ENCODE assay signal across 31 cellular contexts in genomic region chr5:1162276-1162675, GRCh38. TPM values are rescaled to one million over a fixed set of nuclear protein-coding genes. Genes with fewer than 3 reads are reported as not detected.
"Had no signal": no experiment of that assay in that cellular context is flagged by ENCODE, and none has a peak within 500 bp of the region (broad histone marks: within the 10 kb centered on the region; RNA-seq: fewer than 3 reads in every experiment).

No MANE protein-coding gene starts in this region.

- H3K4me3 Mint-ChIP-seq: activated CD4-positive, alpha-beta T cell treated with anti-CD3 and anti-CD28 coated beads, Interleukin-2, amount 10 ng/mL, durations not matched to agents 24 days and 14 days; activated CD8-positive, alpha-beta T cell treated with anti-CD3 and anti-CD28 coated beads for 36 hours; activated naive CD4-positive, alpha-beta T cell treated with anti-CD3 and anti-CD28 coated beads, Interleukin-2, amount 50 U/mL, for 24 hours; activated naive CD8-positive, alpha-beta T cell treated with anti-CD3 and anti-CD28 coated beads, Interleukin-2, amount 50 U/mL, for 24 hours; activated T-cell treated with anti-CD3 and anti-CD28 coated beads, Interleukin-2, amount 50 U/mL, for 4 hours; activated T-helper 17 cell treated with anti-CD3 and anti-CD28 coated beads, Interleukin-2, amount 50 U/mL, for 72 hours; central memory CD8-positive, alpha-beta T cell; dendritic cell treated with granulocyte-macrophage colony-stimulating factor and Interleukin-4, amounts not matched to agents 40 ng/mL and 50 ng/mL, for 4 days; endodermal cell; immature natural killer cell; memory B cell; naive thymus-derived CD4-positive, alpha-beta T cell; T-helper 17 cell had no signal

- DNase-seq: activated CD4-positive, alpha-beta T cell treated with anti-CD3 and anti-CD28 coated beads, Interleukin-2, amount 10 ng/mL, durations not matched to agents 24 days and 14 days; activated CD4-positive, CD25-positive, alpha-beta regulatory T cell treated with anti-CD3 and anti-CD28 coated beads, Interleukin-2, amount 50 U/mL, for 72 hours; activated CD8-positive, alpha-beta T cell treated with anti-CD3 and anti-CD28 coated beads for 36 hours; activated gamma-delta T cell treated with Interleukin-2 at 50 U/mL for 16 hours; activated naive CD8-positive, alpha-beta T cell treated with anti-CD3 and anti-CD28 coated beads, Interleukin-2, amount 50 U/mL, for 24 hours; activated T-cell treated with anti-CD3 and anti-CD28 coated beads, Interleukin-2, amount 50 U/mL, for 4 hours; endodermal cell; foreskin keratinocyte; immature natural killer cell; naive thymus-derived CD4-positive, alpha-beta T cell; stimulated activated CD4-positive, alpha-beta T cell treated with anti-CD3 and anti-CD28 coated beads, Interleukin-15, amount 100 ng/mL, for 24 hours; stimulated activated CD4-positive, alpha-beta T cell treated with anti-CD3 and anti-CD28 coated beads, Interleukin-2, amount 100 ng/mL, for 24 hours; stimulated activated naive CD4-positive, alpha-beta T cell; T-helper 17 cell; T1000 had no signal

- H3K36me3 ChIP-seq: esophagus muscularis mucosa, heart left ventricle, pancreas, prostate gland, tibial nerve had no signal

- H3K4me1 ChIP-seq: foreskin keratinocyte, pancreas had no signal

- H3K9me3 ChIP-seq: esophagus muscularis mucosa, heart left ventricle, pancreas, prostate gland, tibial nerve had no signal

- H3K27ac Mint-ChIP-seq: activated CD4-positive, alpha-beta T cell treated with anti-CD3 and anti-CD28 coated beads, Interleukin-2, amount 10 ng/mL, durations not matched to agents 24 days and 14 days; activated CD8-positive, alpha-beta T cell treated with anti-CD3 and anti-CD28 coated beads for 36 hours; activated naive CD4-positive, alpha-beta T cell treated with anti-CD3 and anti-CD28 coated beads, Interleukin-2, amount 50 U/mL, for 24 hours; activated naive CD8-positive, alpha-beta T cell treated with anti-CD3 and anti-CD28 coated beads, Interleukin-2, amount 50 U/mL, for 24 hours; activated T-helper 17 cell treated with anti-CD3 and anti-CD28 coated beads, Interleukin-2, amount 50 U/mL, for 72 hours; dendritic cell treated with granulocyte-macrophage colony-stimulating factor and Interleukin-4, amounts not matched to agents 40 ng/mL and 50 ng/mL, for 4 days; endodermal cell; immature natural killer cell; memory B cell; T-helper 17 cell had no signal

- H3K4me3 ChIP-seq: esophagus muscularis mucosa, heart left ventricle, pancreas, prostate gland, smooth muscle cell, tibial nerve had no signal

- ATAC-seq: activated CD8-positive, alpha-beta T cell treated with anti-CD3 and anti-CD28 coated beads for 36 hours; activated naive CD8-positive, alpha-beta T cell treated with anti-CD3 and anti-CD28 coated beads, Interleukin-2, amount 50 U/mL, for 24 hours; activated T-cell treated with anti-CD3 and anti-CD28 coated beads, Interleukin-2, amount 50 U/mL, for 4 hours; activated T-helper 17 cell treated with anti-CD3 and anti-CD28 coated beads, Interleukin-2, amount 50 U/mL, for 72 hours; naive thymus-derived CD4-positive, alpha-beta T cell; T-helper 17 cell had no signal

- H3K9me3 Mint-ChIP-seq: activated CD4-positive, alpha-beta T cell treated with anti-CD3 and anti-CD28 coated beads, Interleukin-2, amount 10 ng/mL, durations not matched to agents 24 days and 14 days; activated CD8-positive, alpha-beta T cell treated with anti-CD3 and anti-CD28 coated beads for 36 hours; activated naive CD4-positive, alpha-beta T cell treated with anti-CD3 and anti-CD28 coated beads, Interleukin-2, amount 50 U/mL, for 24 hours; activated naive CD8-positive, alpha-beta T cell treated with anti-CD3 and anti-CD28 coated beads, Interleukin-2, amount 50 U/mL, for 24 hours; dendritic cell treated with granulocyte-macrophage colony-stimulating factor and Interleukin-4, amounts not matched to agents 40 ng/mL and 50 ng/mL, for 4 days; endodermal cell; immature natural killer cell had no signal

- H3K27ac ChIP-seq: esophagus muscularis mucosa, heart left ventricle, tibial nerve had no signal

- H3K4me1 Mint-ChIP-seq: activated CD4-positive, alpha-beta T cell treated with anti-CD3 and anti-CD28 coated beads, Interleukin-2, amount 10 ng/mL, durations not matched to agents 24 days and 14 days; activated naive CD4-positive, alpha-beta T cell treated with anti-CD3 and anti-CD28 coated beads, Interleukin-2, amount 50 U/mL, for 24 hours; activated naive CD8-positive, alpha-beta T cell treated with anti-CD3 and anti-CD28 coated beads, Interleukin-2, amount 50 U/mL, for 24 hours; central memory CD8-positive, alpha-beta T cell had no signal

- H3K4me2 ChIP-seq: smooth muscle cell had no signal

- H3K36me3 Mint-ChIP-seq: immature natural killer cell had no signal

- H3K27me3 ChIP-seq: pancreas had no signal

RNA-seq across cellular contexts. Expression of gene SLC6A19, which starts 39.1 kb away (rescaled TPM):
- total RNA-seq: activated CD4-positive, alpha-beta T cell treated with anti-CD3 and anti-CD28 coated beads, Interleukin-2, amount 10 ng/mL, durations not matched to agents 24 days and 14 days; activated CD8-positive, alpha-beta T cell treated with anti-CD3 and anti-CD28 coated beads for 36 hours; activated T-helper 17 cell treated with anti-CD3 and anti-CD28 coated beads, Interleukin-2, amount 50 U/mL, for 72 hours; bronchial epithelial cell; esophagus muscularis mucosa; foreskin keratinocyte; heart left ventricle; kidney epithelial cell; lower leg skin; naive thymus-derived CD4-positive, alpha-beta T cell; smooth muscle cell; T-helper 17 cell; urinary bladder had no signal
- polyA plus RNA-seq: foreskin keratinocyte; heart left ventricle; immature natural killer cell; naive thymus-derived CD4-positive, alpha-beta T cell; neural cell; smooth muscle cell; urinary bladder had no signal
